In the genomic region with DNA sequence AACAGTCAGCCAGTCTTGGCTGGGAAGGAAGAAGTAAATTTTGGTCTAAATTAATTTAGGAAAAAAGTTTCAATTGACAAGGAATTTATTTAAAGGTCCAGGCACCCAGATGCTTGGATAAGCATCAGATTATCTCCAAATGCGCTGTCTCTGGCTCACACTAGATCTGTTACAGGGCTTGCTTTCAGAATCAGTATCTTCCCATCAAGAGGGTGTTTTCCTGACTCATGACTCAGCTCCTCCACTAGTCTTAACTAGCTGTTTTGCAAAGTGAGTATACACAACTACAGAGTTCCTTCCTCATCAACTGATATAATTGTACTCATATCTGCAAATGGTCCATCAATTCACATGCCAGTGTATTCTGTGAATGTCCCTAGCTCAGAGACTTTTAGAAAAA, we compare ENCODE assay signal across 25 cellular contexts.
DNase-seq lines count a peak whose midpoint lies in the region; ATAC-seq and TF ChIP-seq lines count a peak whose summit lies in the region.
"Had no signal": no experiment of that assay in that cellular context is flagged by ENCODE, and none has a peak within 500 bp of the region (broad histone marks: within the 10 kb centered on the region; RNA-seq: fewer than 3 reads in every experiment).

No MANE protein-coding gene starts in this region.

- POLR2A ChIA-PET in CD4-positive, alpha-beta T cell (lab: Charles Lee), result no interaction called here

- no peaks in the 10 kb centered on the region for H3K36me3 Mint-ChIP-seq in CD4-positive, alpha-beta T cell (ENCODE audit: low read depth)
- H3K36me3 Mint-ChIP-seq: mesothelial cell of epicardium; natural killer cell treated with Interleukin-12 subunit alpha and Interleukin-12 subunit beta and Interleukin-15 and Interleukin-18, amount 100 ng/mL, for 72 hours had no signal

- H3K4me3 ChIP-seq in astrocyte of the spinal cord (ENCODE audit: low read depth, low read length), result no peak overlapping the region
- no peak overlapping the region for H3K4me3 ChIP-seq in fibroblast of the aortic adventitia (ENCODE audit: low read depth, low read length)
- H3K4me3 ChIP-seq: adrenal gland, transverse colon had no signal

- no peak overlapping the region for H3K27ac Mint-ChIP-seq in CD4-positive, alpha-beta T cell
- H3K27ac Mint-ChIP-seq: mesothelial cell of epicardium; natural killer cell treated with Interleukin-12 subunit alpha and Interleukin-12 subunit beta and Interleukin-15 and Interleukin-18, amount 100 ng/mL, for 72 hours; stimulated activated naive CD8-positive, alpha-beta T cell treated with anti-CD3 and anti-CD28 coated beads, Interleukin-15, Interleukin-2, amounts not matched to agents 100 ng/mL and 50 ng/mL, for 24 hours had no signal

- DNase-seq in DMS53 (lab: John Stamatoyannopoulos, UW), result peak; percentile 37
- DNase-seq in DMS53 treated with DMSO at 0.1 percent for 48 hours (lab: John Stamatoyannopoulos, UW; ENCODE audit: unreplicated experiment), result no peak
- DNase-seq in astrocyte of the spinal cord (ENCODE audit: low read depth, low spot score), result peak; percentile 23
- peak; percentile 10 for DNase-seq in fibroblast of the aortic adventitia (ENCODE audit: low read depth)
- peak; percentile 43 for DNase-seq in stromal cell of bone marrow (ENCODE audit: low read depth)
- no peak for DNase-seq in CD4-positive, alpha-beta T cell
- DNase-seq: activated CD4-positive, alpha-beta T cell treated with anti-CD3 and anti-CD28 coated beads, Interleukin-2, amount 50 U/mL, for 1 hour; activated CD8-positive, alpha-beta memory T cell treated with anti-CD3 and anti-CD28 coated beads, Interleukin-2, amount 50 U/mL, for 4 hours; activated effector memory CD4-positive, alpha-beta T cell treated with anti-CD3 and anti-CD28 coated beads, Interleukin-2, amount 50 U/mL, for 16 hours; adrenal gland; BE2C; cerebellar nuclear complex; foreskin melanocyte; NCI-H1048; NCI-H2029; NCI-H446; posterior cingulate gyrus; transverse colon had no signal

- H3K27me3 ChIP-seq in CD4-positive, alpha-beta T cell (ENCODE audit: control insufficient read depth, insufficient read depth, low read length), result no peaks in the 10 kb centered on the region
- H3K27me3 ChIP-seq: adrenal gland, BE2C, transverse colon had no signal

- H3K4me3 Mint-ChIP-seq in CD4-positive, alpha-beta T cell, result no peak overlapping the region
- H3K4me3 Mint-ChIP-seq: mesothelial cell of epicardium; natural killer cell treated with Interleukin-12 subunit alpha and Interleukin-12 subunit beta and Interleukin-15 and Interleukin-18, amount 100 ng/mL, for 72 hours; stimulated activated naive CD8-positive, alpha-beta T cell treated with anti-CD3 and anti-CD28 coated beads, Interleukin-15, Interleukin-2, amounts not matched to agents 100 ng/mL and 50 ng/mL, for 24 hours had no signal

- H3K4me1 Mint-ChIP-seq in CD4-positive, alpha-beta T cell (ENCODE audit: low read depth), result no peaks in the 10 kb centered on the region
- H3K4me1 Mint-ChIP-seq: mesothelial cell of epicardium had no signal

- no peak for TF ChIP-seq CTCF in astrocyte of the spinal cord (IDR thresholded peaks at IDR 0.05; ENCODE audit: low read depth, low read length)
- no peak for TF ChIP-seq CTCF in fibroblast of the aortic adventitia (IDR thresholded peaks at IDR 0.05; ENCODE audit: insufficient read depth, low read length)
- TF ChIP-seq CTCF in CD4-positive, alpha-beta T cell (IDR thresholded peaks at IDR 0.05), result no peak

- H3K9me3 Mint-ChIP-seq in CD4-positive, alpha-beta T cell, result peaks cover 2% of the 10 kb centered on the region
- H3K9me3 Mint-ChIP-seq: mesothelial cell of epicardium; natural killer cell treated with Interleukin-12 subunit alpha and Interleukin-12 subunit beta and Interleukin-15 and Interleukin-18, amount 100 ng/mL, for 72 hours had no signal

- no peak for ATAC-seq in HG03457 (IDR thresholded peaks at IDR 0.05; ENCODE audit: unreplicated experiment)
- no peak for ATAC-seq in CD4-positive, alpha-beta T cell (ENCODE audit: poor library complexity)
- ATAC-seq in GM18517 (IDR thresholded peaks at IDR 0.05; ENCODE audit: unreplicated experiment), result no peak

- CTCF ChIA-PET in CD4-positive, alpha-beta T cell (lab: Charles Lee), result no interaction called here

- in situ Hi-C loops in astrocyte of the spinal cord (cut with HindIII; ENCODE audit: low sequenced_read_pairs), result no loop called here

- intact Hi-C loops in CD4-positive, alpha-beta T cell (cut with DNase I, micrococcal nuclease), result no loop called here

- no peak overlapping the region for H3K27ac ChIP-seq in CD4-positive, alpha-beta T cell (ENCODE audit: low read depth, low read length)
- H3K27ac ChIP-seq: 22Rv1, adrenal gland, KMS-11, transverse colon had no signal

- no peaks in the 10 kb centered on the region for H3K27me3 Mint-ChIP-seq in CD4-positive, alpha-beta T cell
- H3K27me3 Mint-ChIP-seq: natural killer cell treated with Interleukin-12 subunit alpha and Interleukin-12 subunit beta and Interleukin-15 and Interleukin-18, amount 100 ng/mL, for 72 hours; stimulated activated naive CD8-positive, alpha-beta T cell treated with anti-CD3 and anti-CD28 coated beads, Interleukin-15, Interleukin-2, amounts not matched to agents 100 ng/mL and 50 ng/mL, for 24 hours had no signal

- H3K9me3 ChIP-seq in CD4-positive, alpha-beta T cell (ENCODE audit: control insufficient read depth, low read length), result no peaks in the 10 kb centered on the region
- H3K9me3 ChIP-seq: adrenal gland, BE2C, transverse colon had no signal

Comparison
In these comparisons a context has a peak if more than half of its experiments do, and no peak if none do; other contexts are left out.
1. DNase-seq: peak in DMS53 (single experiment), astrocyte of the spinal cord (single experiment), fibroblast of the aortic adventitia (single experiment) and stromal cell of bone marrow (single experiment); none in DMS53 treated with DMSO at 0.1 percent for 48 hours (single experiment) and CD4-positive, alpha-beta T cell (0 of 10).